1 cellular context compared by ENCODE assay signal in the genomic region with DNA sequence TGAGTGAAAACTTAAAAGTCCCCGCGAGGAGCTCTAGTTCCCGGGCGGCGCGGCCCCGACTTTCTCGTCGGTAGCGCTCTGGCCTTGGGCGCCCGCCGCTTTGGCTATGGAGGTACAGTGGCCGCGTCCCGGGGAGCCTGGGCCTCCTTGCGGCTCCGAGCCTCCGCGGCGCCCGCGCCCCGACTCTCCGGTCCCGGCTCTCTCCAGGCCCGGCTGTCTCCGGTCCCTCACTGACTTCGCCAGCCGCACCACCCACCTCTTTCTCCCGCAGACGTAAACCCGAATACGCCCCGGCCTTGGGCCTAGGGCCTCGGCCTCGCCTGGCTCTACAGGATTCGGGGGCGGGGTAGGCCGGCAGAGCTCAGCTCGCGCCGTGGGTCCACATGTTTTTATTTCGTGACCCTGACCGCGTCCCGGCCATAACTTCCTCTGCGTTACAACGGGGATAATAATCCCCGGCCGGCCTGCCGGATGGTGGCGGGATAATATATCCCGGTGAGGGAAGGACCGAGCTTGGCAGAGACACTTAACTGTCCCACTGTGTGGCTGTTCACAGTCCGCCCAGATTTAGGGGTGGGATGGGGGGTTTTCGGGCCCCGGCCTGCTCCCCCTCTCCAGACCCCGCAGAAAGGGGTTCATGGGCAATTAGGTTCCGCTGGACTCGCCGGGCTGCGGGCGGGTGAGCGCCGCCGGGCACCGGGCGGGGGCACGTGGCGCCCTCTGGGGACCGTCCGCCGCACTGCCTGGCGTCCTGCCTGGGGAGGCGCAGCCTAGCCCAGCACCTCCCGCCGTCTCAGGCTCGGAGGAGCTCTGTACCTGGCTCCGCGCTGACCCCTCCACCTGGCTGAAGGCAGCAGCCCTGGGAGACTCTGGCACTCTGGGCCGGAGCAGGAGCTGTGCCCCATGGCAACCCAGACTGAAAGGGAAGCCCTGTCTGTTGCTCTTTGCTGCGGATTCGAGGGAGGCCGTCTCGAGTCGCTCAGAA.
TF ChIP-seq lines count a peak whose summit lies in the region.

No MANE protein-coding gene starts in this region.

TF ChIP-seq in endothelial cell of umbilical vein, 7 proteins besides CTCF, POLR2A, EP300 and RAD21 (continued from another document):
- TF ChIP-seq MAX (IDR thresholded peaks at IDR 0.05; ENCODE audit: insufficient read depth, insufficient read length) (no peak), GATA2 (IDR thresholded peaks at IDR 0.05; ENCODE audit: insufficient read depth, insufficient read length, low read depth, low read length) (no peak), MYC (IDR thresholded peaks at IDR 0.05; ENCODE audit: low read depth, low read length) (no peak)
TF ChIP-seq in endothelial cell of umbilical vein: peak in this region for 1.
